In genomic region chr9:137606005-137606601, GRCh38 we compare ENCODE assay signal across 6 cellular contexts. TPM values are rescaled to one million over a fixed set of nuclear protein-coding genes. Genes with fewer than 3 reads are reported as not detected.
DNase-seq lines count a peak whose midpoint lies in the region; ATAC-seq and TF ChIP-seq lines count a peak whose summit lies in the region.

No MANE protein-coding gene starts in this region.

- ATAC-seq in GM21360 (IDR thresholded peaks at IDR 0.05; ENCODE audit: unreplicated experiment) (peak; percentile 17), HG03378 (IDR thresholded peaks at IDR 0.05; ENCODE audit: unreplicated experiment) (no peak)

- WGBS in HUES64, result 6% methylated on average over 57 of the region's 57 CpGs
- 8% methylated on average over 17 of the region's 57 CpGs for WGBS in prostate gland

- peak overlapping the region; percentile 77 for H3K9ac ChIP-seq in HUES64 (ENCODE audit: low read depth, low read length)

- intact Hi-C loops in prostate gland (cut with DNase I), result no loop called here

- H3K4me3 ChIP-seq in HUES64 (ENCODE audit: low read length) (peak overlapping the region; percentile 82), prostate gland (peak overlapping the region; percentile 76 to 91)

- DNase-seq in ecto neural progenitor cell (ENCODE audit: low spot score), result peak; percentile 65
- DNase-seq in prostate gland (ENCODE audit: low spot score), result no peak
- DNase-seq in SK-N-DZ (ENCODE audit: low spot score), result no peak

- H3K27me3 ChIP-seq in HUES64 (ENCODE audit: insufficient read depth, low read length) (peaks cover 17% of the 10 kb centered on the region), prostate gland (replicated peaks; ENCODE audit: insufficient read depth) (no peaks in the 10 kb centered on the region)

- H3K27ac ChIP-seq in HUES64 (ENCODE audit: low read depth, low read length) (peak overlapping the region; percentile 78; the same call in 1 of the 2 replicates), prostate gland (peak overlapping the region; percentile 84 to 92)

- TF ChIP-seq POLR2A in prostate gland (IDR thresholded peaks at IDR 0.05), result no peak

- no peak for TF ChIP-seq CTCF in prostate gland (IDR thresholded peaks at IDR 0.05)

- no peaks in the 10 kb centered on the region for H3K36me3 ChIP-seq in HUES64 (ENCODE audit: insufficient read depth, low read length)
- no peaks in the 10 kb centered on the region for H3K36me3 ChIP-seq in prostate gland

- no peaks in the 10 kb centered on the region for H3K9me3 ChIP-seq in HUES64 (ENCODE audit: insufficient read depth, low read depth, low read length)
- H3K9me3 ChIP-seq in prostate gland, result no peaks in the 10 kb centered on the region

- no peaks in the 10 kb centered on the region for H3K4me1 ChIP-seq in HUES64 (ENCODE audit: insufficient read depth, low read length)
- peaks cover 13% of the 10 kb centered on the region for H3K4me1 ChIP-seq in prostate gland (replicated peaks)

RNA-seq across cellular contexts. Expression of gene ARRDC1, which starts 0.6 kb away (rescaled TPM):
- polyA plus RNA-seq in HUES64 (2013, experiment 1 of 2), result 12.5 TPM
- polyA plus RNA-seq in HUES64 (2013, experiment 2 of 2), result 12.9 TPM
- 100 to 1,000 TPM; 123 to 126 TPM for total RNA-seq in prostate gland
- 15.9 and 21.1 TPM in 2 replicates for polyA plus RNA-seq in SK-N-DZ (2014; cell fraction: cytosol; rRNA removed)
- polyA plus RNA-seq in SK-N-DZ (2014; cell fraction: nucleus; rRNA removed), result 72.2 and 94.4 TPM in 2 replicates

RNA-seq across cellular contexts. Expression of gene EHMT1, which starts 12.7 kb away (rescaled TPM):
- 68.1 TPM for polyA plus RNA-seq in HUES64 (2013, experiment 1 of 2)
- polyA plus RNA-seq in HUES64 (2013, experiment 2 of 2), result 69.5 TPM
- 100 to 1,000 TPM in 1 of 2 donors, 10 to 100 TPM in 1; 81.3 to 149 TPM for total RNA-seq in prostate gland
- polyA plus RNA-seq in SK-N-DZ (2014; cell fraction: cytosol; rRNA removed), result 44.2 and 44.6 TPM in 2 replicates
- 119 and 149 TPM in 2 replicates for polyA plus RNA-seq in SK-N-DZ (2014; cell fraction: nucleus; rRNA removed)

RNA-seq across cellular contexts. Expression of gene ZMYND19, which starts 15.8 kb away (rescaled TPM):
- 45.6 TPM for polyA plus RNA-seq in HUES64 (2013, experiment 1 of 2)
- 37.4 TPM for polyA plus RNA-seq in HUES64 (2013, experiment 2 of 2)
- total RNA-seq in prostate gland, result 10 to 100 TPM; 20.8 to 34.8 TPM
- polyA plus RNA-seq in SK-N-DZ (2014; cell fraction: cytosol; rRNA removed), result 88.9 and 95.8 TPM in 2 replicates
- 178 and 188 TPM in 2 replicates for polyA plus RNA-seq in SK-N-DZ (2014; cell fraction: nucleus; rRNA removed)

RNA-seq across cellular contexts. Expression of gene DPH7, which starts 27.4 kb away (rescaled TPM):
- 32.8 TPM for polyA plus RNA-seq in HUES64 (2013, experiment 1 of 2)
- polyA plus RNA-seq in HUES64 (2013, experiment 2 of 2), result 26.6 TPM
- 10 to 100 TPM; 34.3 to 62.4 TPM for total RNA-seq in prostate gland
- polyA plus RNA-seq in SK-N-DZ (2014; cell fraction: cytosol; rRNA removed), result 86.2 and 109 TPM in 2 replicates
- 392 and 393 TPM in 2 replicates for polyA plus RNA-seq in SK-N-DZ (2014; cell fraction: nucleus; rRNA removed)

RNA-seq across cellular contexts. Expression of gene MRPL41, which starts 54.4 kb away (rescaled TPM):
- 27.5 TPM for polyA plus RNA-seq in HUES64 (2013, experiment 1 of 2)
- polyA plus RNA-seq in HUES64 (2013, experiment 2 of 2), result 28.0 TPM
- total RNA-seq in prostate gland, result 100 to 1,000 TPM in 1 of 2 donors, 10 to 100 TPM in 1; 75.8 to 133 TPM
- polyA plus RNA-seq in SK-N-DZ (2014; cell fraction: cytosol; rRNA removed), result 28.9 and 35.2 TPM in 2 replicates
- polyA plus RNA-seq in SK-N-DZ (2014; cell fraction: nucleus; rRNA removed), result 25.8 and 41.2 TPM in 2 replicates
